17 cellular contexts compared by ENCODE assay signal in the genomic region with DNA sequence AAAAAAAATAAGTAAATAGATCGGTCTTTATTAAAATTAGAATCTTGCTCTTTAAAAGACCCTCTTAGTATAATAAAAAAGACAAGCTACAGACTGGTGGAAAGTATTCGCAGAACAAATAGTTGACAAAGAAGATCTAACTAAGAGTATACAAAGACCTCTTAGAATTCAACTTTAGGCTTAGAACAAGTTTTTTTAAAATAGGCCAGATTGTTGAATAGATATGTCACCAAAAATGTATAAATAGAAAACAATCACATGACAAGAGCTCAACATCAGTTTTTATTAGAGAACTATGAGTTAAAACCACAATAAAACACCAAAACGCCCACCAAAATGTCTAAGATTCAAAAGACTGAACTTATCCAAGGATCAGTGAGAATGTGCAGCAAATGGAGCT.
DNase-seq lines count a peak whose midpoint lies in the region; ATAC-seq and TF ChIP-seq lines count a peak whose summit lies in the region.
"Had no signal": no experiment of that assay in that cellular context is flagged by ENCODE, and none has a peak within 500 bp of the region (broad histone marks: within the 10 kb centered on the region; RNA-seq: fewer than 3 reads in every experiment).

No MANE protein-coding gene starts in this region.

- H3K9ac ChIP-seq in adipocyte (ENCODE audit: low read length), result no peak overlapping the region

- intact Hi-C loops in heart right ventricle (cut with DNase I) (no loop called here), ascending aorta (cut with DNase I) (no loop called here)

- peak; percentile 62 for DNase-seq in HCEC 1CT
- peak; percentile 19 for DNase-seq in adipocyte (ENCODE audit: low read depth)
- peak; percentile 14 for DNase-seq in iris pigment epithelial cell (ENCODE audit: low read depth)
- DNase-seq in heart right ventricle, result no peak
- no peak for DNase-seq in activated CD4-positive, alpha-beta memory T cell treated with anti-CD3 and anti-CD28 coated beads, Interleukin-2, amount 10 ng/mL, durations not matched to agents 7 days and 5 days
- no peak for DNase-seq in ascending aorta (ENCODE audit: low spot score in 2 of 2)
- DNase-seq: Caco-2; CD8-positive, alpha-beta T cell; DND-41; GF-D8; GOT3; HFFc6 had no signal

- 82 to 86% methylated on average over 3 of the region's 3 CpGs for WGBS in heart right ventricle, 2 donors

- H3K4me1 ChIP-seq in adipocyte (ENCODE audit: control insufficient read depth, insufficient read depth, low read length) (peaks cover 20% of the 10 kb centered on the region), heart right ventricle (no peaks in the 10 kb centered on the region), ascending aorta (no peaks in the 10 kb centered on the region)
- H3K4me1 ChIP-seq: Caco-2, HAP-1 had no signal

- H3K9me3 ChIP-seq in adipocyte (ENCODE audit: control insufficient read depth, low read length), result no peaks in the 10 kb centered on the region
- peaks cover 0 to 7% (median 0%) of the 10 kb centered on the region in 11 donors for H3K9me3 ChIP-seq in heart right ventricle
- no peaks in the 10 kb centered on the region for H3K9me3 ChIP-seq in ascending aorta
- H3K9me3 ChIP-seq: A549, Caco-2, HAP-1 had no signal

- CTCF ChIA-PET in activated CD4-positive, alpha-beta memory T cell treated with anti-CD3 and anti-CD28 coated beads, Interleukin-2, amount 10 ng/mL, durations not matched to agents 7 days and 5 days (lab: Charles Lee), result no interaction called here

- ATAC-seq in heart right ventricle (no peak), HG02885 (IDR thresholded peaks at IDR 0.05; ENCODE audit: poor library complexity, unreplicated experiment) (no peak)
- ATAC-seq: A549; CD8-positive, alpha-beta T cell had no signal

- no peaks in the 10 kb centered on the region for H3K4me1 Mint-ChIP-seq in activated CD4-positive, alpha-beta memory T cell treated with anti-CD3 and anti-CD28 coated beads, Interleukin-2, amount 10 ng/mL, durations not matched to agents 7 days and 5 days

- TF ChIP-seq CTCF in heart right ventricle (IDR thresholded peaks at IDR 0.05), result no peak
- no peak for TF ChIP-seq CTCF in ascending aorta (IDR thresholded peaks at IDR 0.05)

- H3K27ac ChIP-seq in heart right ventricle, result no peak overlapping the region
- H3K27ac ChIP-seq in ascending aorta, result no peak overlapping the region
- H3K27ac ChIP-seq: A549, HL-60 had no signal

- H3K4me3 Mint-ChIP-seq in activated CD4-positive, alpha-beta memory T cell treated with anti-CD3 and anti-CD28 coated beads, Interleukin-2, amount 10 ng/mL, durations not matched to agents 7 days and 5 days, result no peak overlapping the region
- H3K4me3 Mint-ChIP-seq: CD14-positive monocyte; CD8-positive, alpha-beta T cell; HFFc6 had no signal

- no peaks in the 10 kb centered on the region for H3K27me3 Mint-ChIP-seq in activated CD4-positive, alpha-beta memory T cell treated with anti-CD3 and anti-CD28 coated beads, Interleukin-2, amount 10 ng/mL, durations not matched to agents 7 days and 5 days

- H3K36me3 Mint-ChIP-seq in activated CD4-positive, alpha-beta memory T cell treated with anti-CD3 and anti-CD28 coated beads, Interleukin-2, amount 10 ng/mL, durations not matched to agents 7 days and 5 days (ENCODE audit: low read depth), result no peaks in the 10 kb centered on the region
- H3K36me3 Mint-ChIP-seq: CD14-positive monocyte; CD8-positive, alpha-beta T cell had no signal

- no peak overlapping the region for H3K27ac Mint-ChIP-seq in activated CD4-positive, alpha-beta memory T cell treated with anti-CD3 and anti-CD28 coated beads, Interleukin-2, amount 10 ng/mL, durations not matched to agents 7 days and 5 days
- H3K27ac Mint-ChIP-seq: CD14-positive monocyte; CD8-positive, alpha-beta T cell; HFFc6 had no signal

- H3K36me3 ChIP-seq in adipocyte (ENCODE audit: control insufficient read depth, insufficient read depth, low read length, severe bottlenecking) (no peaks in the 10 kb centered on the region), heart right ventricle (no peaks in the 10 kb centered on the region), ascending aorta (no peaks in the 10 kb centered on the region)
- H3K36me3 ChIP-seq: HAP-1 had no signal

- POLR2A ChIA-PET in activated CD4-positive, alpha-beta memory T cell treated with anti-CD3 and anti-CD28 coated beads, Interleukin-2, amount 10 ng/mL, durations not matched to agents 7 days and 5 days (lab: Charles Lee), result no interaction called here

- H3K9me3 Mint-ChIP-seq in activated CD4-positive, alpha-beta memory T cell treated with anti-CD3 and anti-CD28 coated beads, Interleukin-2, amount 10 ng/mL, durations not matched to agents 7 days and 5 days, result peaks cover 3% of the 10 kb centered on the region
- H3K9me3 Mint-ChIP-seq: HFFc6 had no signal

- no peaks in the 10 kb centered on the region for H3K27me3 ChIP-seq in adipocyte (replicated peaks; ENCODE audit: control insufficient read depth, insufficient read depth, low read length)
- H3K27me3 ChIP-seq in heart right ventricle, result no peaks in the 10 kb centered on the region
- no peaks in the 10 kb centered on the region for H3K27me3 ChIP-seq in ascending aorta

- no peak overlapping the region for H3K4me3 ChIP-seq in adipocyte (ENCODE audit: low read length)
- H3K4me3 ChIP-seq in heart right ventricle, result no peak overlapping the region
- no peak overlapping the region for H3K4me3 ChIP-seq in ascending aorta
- H3K4me3 ChIP-seq: A549, HAP-1 had no signal

Comparison
In these comparisons a context has a peak if more than half of its experiments do, and no peak if none do; other contexts are left out.
1. DNase-seq: peak in HCEC 1CT (single experiment), adipocyte (single experiment) and iris pigment epithelial cell (single experiment); none in heart right ventricle (0 of 2), activated CD4-positive, alpha-beta memory T cell treated with anti-CD3 and anti-CD28 coated beads, Interleukin-2, amount 10 ng/mL, durations not matched to agents 7 days and 5 days (single experiment) and ascending aorta (0 of 2).